Comparison of ENCODE assay signal across 8 cellular contexts in genomic region chr5:14142202-14142855, GRCh38. TPM values are rescaled to one million over a fixed set of nuclear protein-coding genes. Genes with fewer than 3 reads are reported as not detected.
A peak's percentile ranks its signal among the peaks of the same experiment; 100 is the strongest.
DNase-seq lines count a peak whose midpoint lies in the region; ATAC-seq and TF ChIP-seq lines count a peak whose summit lies in the region.

No MANE protein-coding gene starts in this region.

- H3K27me3 Mint-ChIP-seq in activated T-cell treated with anti-CD3 and anti-CD28 coated beads, Interleukin-2, amount 50 U/mL, for 24 hours, result peaks cover 69% of the 10 kb centered on the region

- H3K4me3 ChIP-seq in adrenal gland (peak overlapping the region in 3 of 4 donors; percentile 16 to 71 (median 46)), left lung (peak overlapping the region; percentile 65 to 87), tibial nerve (peak overlapping the region; percentile 60 to 95 (median 78))

- TF ChIP-seq POLR2A in adrenal gland (IDR thresholded peaks at IDR 0.05) (no peak), tibial nerve (IDR thresholded peaks at IDR 0.05) (no peak)

- TF ChIP-seq CTCF in adrenal gland (IDR thresholded peaks at IDR 0.05) (no peak), left lung (IDR thresholded peaks at IDR 0.05) (no peak), tibial nerve (IDR thresholded peaks at IDR 0.05) (no peak)

- no peaks in the 10 kb centered on the region for H3K9me3 Mint-ChIP-seq in activated T-cell treated with anti-CD3 and anti-CD28 coated beads, Interleukin-2, amount 50 U/mL, for 24 hours

- H3K9me3 ChIP-seq in adrenal gland (replicated peaks in 1 of 3) (no peaks in the 10 kb centered on the region), left lung (no peaks in the 10 kb centered on the region), tibial nerve (no peaks in the 10 kb centered on the region)

- no peak overlapping the region for H3K27ac Mint-ChIP-seq in activated T-cell treated with anti-CD3 and anti-CD28 coated beads, Interleukin-2, amount 50 U/mL, for 24 hours

- no peak for TF ChIP-seq EP300 in tibial nerve (IDR thresholded peaks at IDR 0.05)

- peaks cover 11% of the 10 kb centered on the region for H3K4me1 Mint-ChIP-seq in activated T-cell treated with anti-CD3 and anti-CD28 coated beads, Interleukin-2, amount 50 U/mL, for 24 hours (ENCODE audit: low read depth)

- no peaks in the 10 kb centered on the region for H3K36me3 ChIP-seq in adrenal gland (replicated peaks in 1 of 2)
- no peaks in the 10 kb centered on the region for H3K36me3 ChIP-seq in left lung
- no peaks in the 10 kb centered on the region for H3K36me3 ChIP-seq in tibial nerve

- WGBS in adrenal gland, 4 donors, result 6 to 9% (median 8%) methylated on average over 19 to 20 of the region's 20 CpGs
- 13 to 17% methylated on average over 18 to 20 of the region's 20 CpGs for WGBS in tibial nerve, 2 donors

- H3K4me1 ChIP-seq in adrenal gland (replicated peaks in 1 of 2) (peaks cover 22 to 30% of the 10 kb centered on the region in 2 donors), left lung (peaks cover 15 to 32% of the 10 kb centered on the region in 2 donors), tibial nerve (peaks cover 0 to 33% (median 12%) of the 10 kb centered on the region in 4 donors)

- no peak for DNase-seq in activated T-cell treated with anti-CD3 and anti-CD28 coated beads, Interleukin-2, amount 50 U/mL, for 24 hours
- DNase-seq in activated T-cell treated with anti-CD3 and anti-CD28 coated beads, Interleukin-2, amount 50 U/mL, for 48 hours, result no peak
- DNase-seq in adrenal gland (no peak), left lung (no peak), tibial nerve (ENCODE audit: low spot score in 2 of 2) (no peak), NCI-H1092 treated with DMSO at 0.1 percent for 48 hours (lab: John Stamatoyannopoulos, UW) (no peak), iPS-NIHi7 (ENCODE audit: extremely low spot score) (no peak)

- intact Hi-C loops in adrenal gland (cut with DNase I) (loop anchor here (10.0 kb wide), 3 partner anchors 62 to 122 kb away; no protein-coding TSS in a partner anchor), left lung (cut with DNase I) (loop anchor here in 1 of 2 donors (10.0 kb wide), 1 partner anchor 122 kb away; no protein-coding TSS in a partner anchor)

- H3K36me3 Mint-ChIP-seq in activated T-cell treated with anti-CD3 and anti-CD28 coated beads, Interleukin-2, amount 50 U/mL, for 24 hours (ENCODE audit: low read depth), result no peaks in the 10 kb centered on the region

- peak overlapping the region; percentile 77 for H3K4me3 Mint-ChIP-seq in activated T-cell treated with anti-CD3 and anti-CD28 coated beads, Interleukin-2, amount 50 U/mL, for 24 hours

- H3K27ac ChIP-seq in adrenal gland (peak overlapping the region; percentile 51 to 97 (median 75)), left lung (peak overlapping the region; percentile 90 to 96), tibial nerve (peak overlapping the region; percentile 85 to 96 (median 89))

- ATAC-seq in HG03064 (IDR thresholded peaks at IDR 0.05; ENCODE audit: low read depth, unreplicated experiment) (peak; percentile 4), left lung (no peak)

- H3K27me3 ChIP-seq in adrenal gland, result no peaks in the 10 kb centered on the region
- H3K27me3 ChIP-seq in left lung, result peaks cover 0 to 14% of the 10 kb centered on the region in 2 donors
- no peaks in the 10 kb centered on the region for H3K27me3 ChIP-seq in tibial nerve

RNA-seq across cellular contexts. Expression of gene TRIO, which starts 0.8 kb away (rescaled TPM):
- total RNA-seq in adrenal gland, result 100 to 1,000 TPM in 1 of 8 donors, 10 to 100 TPM in 7; 41.1 to 108 (median 72.4) TPM
- polyA plus RNA-seq in adrenal gland, result 100 to 1,000 TPM in 1 of 3 donors, 10 to 100 TPM in 2; 27.3 to 109 (median 58.9) TPM
- total RNA-seq in left lung, result 100 to 1,000 TPM; 122 to 151 TPM
- 100 to 1,000 TPM; 290 to 370 (median 346) TPM for total RNA-seq in tibial nerve
